8 cellular contexts compared by ENCODE assay signal in the genomic region with DNA sequence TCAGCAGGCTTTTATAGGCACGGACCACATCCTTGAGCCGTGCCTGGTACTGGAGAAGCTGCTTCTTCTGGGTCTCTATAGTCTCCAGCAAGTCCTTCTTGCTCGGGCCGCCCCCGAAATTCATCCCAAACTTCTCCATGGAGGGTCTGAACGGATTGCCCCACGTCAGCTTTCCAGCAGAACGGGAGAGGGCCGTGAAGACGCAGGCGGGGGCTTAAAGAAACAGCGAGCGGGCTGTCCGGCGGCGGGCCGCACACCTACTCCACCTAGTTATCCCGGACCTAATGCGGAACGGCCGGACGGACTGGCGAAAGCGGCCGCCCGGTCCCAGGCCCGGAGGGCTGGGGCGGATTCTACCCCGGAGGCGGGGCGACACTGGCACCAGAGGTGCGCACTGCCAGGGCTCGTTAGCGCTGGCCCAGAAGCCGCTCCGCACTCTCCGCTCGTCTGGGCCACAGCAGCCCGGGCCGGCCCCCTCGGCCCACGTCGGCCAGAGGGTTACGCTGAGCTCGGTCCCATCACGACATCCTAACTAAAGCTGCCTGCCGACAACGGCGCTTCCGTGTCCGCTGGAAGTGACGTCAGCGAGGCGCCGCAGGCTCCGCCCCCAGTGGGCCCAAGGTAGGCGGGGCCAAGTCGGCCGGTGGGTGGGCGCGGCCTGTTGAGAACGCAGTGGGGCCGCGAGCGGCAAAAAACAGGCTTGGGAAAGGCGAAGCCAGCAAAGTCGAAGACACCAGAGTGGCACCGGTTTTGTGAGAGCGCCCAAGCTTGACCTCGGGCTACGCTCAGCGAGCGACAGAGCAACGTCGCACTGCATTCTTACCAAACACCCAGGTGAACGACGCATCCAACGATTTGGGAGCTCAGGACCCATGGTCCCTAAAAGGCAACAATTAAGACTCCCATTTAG. TPM values are rescaled to one million over a fixed set of nuclear protein-coding genes. Genes with fewer than 3 reads are reported as not detected.
DNase-seq lines count a peak whose midpoint lies in the region; ATAC-seq, FAIRE-seq and TF ChIP-seq lines count a peak whose summit lies in the region.

A gene with protein sequence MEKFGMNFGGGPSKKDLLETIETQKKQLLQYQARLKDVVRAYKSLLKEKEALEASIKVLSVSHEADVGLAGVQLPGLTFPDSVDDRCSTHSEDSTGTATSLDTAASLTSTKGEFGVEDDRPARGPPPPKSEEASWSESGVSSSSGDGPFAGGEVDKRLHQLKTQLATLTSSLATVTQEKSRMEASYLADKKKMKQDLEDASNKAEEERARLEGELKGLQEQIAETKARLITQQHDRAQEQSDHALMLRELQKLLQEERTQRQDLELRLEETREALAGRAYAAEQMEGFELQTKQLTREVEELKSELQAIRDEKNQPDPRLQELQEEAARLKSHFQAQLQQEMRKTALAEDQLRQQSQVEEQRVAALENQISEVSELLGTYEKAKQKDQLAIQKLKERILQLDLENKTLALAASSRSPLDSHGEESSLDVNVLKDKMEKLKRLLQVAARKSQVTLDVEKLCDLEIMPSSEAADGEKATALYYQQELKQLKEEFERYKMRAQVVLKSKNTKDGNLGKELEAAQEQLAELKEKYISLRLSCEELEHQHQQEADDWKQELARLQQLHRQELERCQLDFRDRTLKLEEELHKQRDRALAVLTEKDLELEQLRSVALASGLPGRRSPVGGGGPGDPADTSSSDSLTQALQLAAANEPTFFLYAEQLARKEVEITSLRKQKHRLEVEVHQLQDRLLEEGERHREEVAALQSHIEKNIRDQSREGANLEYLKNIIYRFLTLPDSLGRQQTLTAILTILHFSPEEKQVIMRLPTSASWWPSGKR (minus strand): TSS at position 553 of the 910 bp plus-strand sequence. CDS start 414 bp downstream, at position 139.

- H3K79me2 ChIP-seq in OCI-LY1 (ENCODE audit: insufficient read depth, low read length) (peaks cover 6% of the 10 kb centered on the region; the same call in 1 of the 2 replicates), endothelial cell of umbilical vein (ENCODE audit: control insufficient read depth, insufficient read depth, low read length) (peaks cover 37% of the 10 kb centered on the region)

- no peaks in the 10 kb centered on the region for H3K9me2 ChIP-seq in OCI-LY1 (ENCODE audit: low read depth, low read length)

- intact Hi-C loops in endothelial cell of umbilical vein (cut with micrococcal nuclease), result loop anchor here (1.0 to 10.0 kb wide), 7 partner anchors 67 to 884 kb away; a partner anchor contains a TSS

- H3K9ac ChIP-seq in OCI-LY1 (ENCODE audit: low read length) (peak within 1 kb of the TSS; percentile 87), endothelial cell of umbilical vein (replicated peaks; ENCODE audit: extremely low read depth, insufficient read depth, low read length) (peak within 1 kb of the TSS; percentile 89)

- H3K9me3 ChIP-seq in OCI-LY1 (ENCODE audit: low read length) (no peaks in the 10 kb centered on the region), endothelial cell of umbilical vein (replicated peaks; ENCODE audit: control insufficient read depth, insufficient read depth, low read length) (no peaks in the 10 kb centered on the region), mononuclear cell (ENCODE audit: low read depth, low read length) (no peaks in the 10 kb centered on the region)

- H3K4me3 ChIP-seq in OCI-LY1 (ENCODE audit: low read depth, low read length, poor library complexity, severe bottlenecking), result peak within 1 kb of the TSS; percentile 88
- H3K4me3 ChIP-seq in endothelial cell of umbilical vein (replicated peaks in 1 of 3; ENCODE audit: insufficient read depth in 1 of 3, low read depth in 1 of 3, low read length in 3 of 3), result peak within 1 kb of the TSS; percentile 87 to 95 (median 94)
- peak within 1 kb of the TSS; percentile 92 for H3K4me3 ChIP-seq in mononuclear cell (ENCODE audit: low read length)

- H3K27me3 ChIP-seq in OCI-LY1 (ENCODE audit: insufficient read depth, low read length), result no peaks in the 10 kb centered on the region
- no peaks in the 10 kb centered on the region for H3K27me3 ChIP-seq in endothelial cell of umbilical vein (ENCODE audit: control insufficient read depth in 2 of 2, insufficient read depth in 2 of 2, low read length in 2 of 2)
- no peaks in the 10 kb centered on the region for H3K27me3 ChIP-seq in mononuclear cell (ENCODE audit: insufficient read depth, low read length)

- H3K27ac ChIP-seq in OCI-LY1 (ENCODE audit: low read depth, low read length, poor library complexity, severe bottlenecking) (no peak within 1 kb of the TSS), endothelial cell of umbilical vein (ENCODE audit: insufficient read depth, low read depth, low read length) (peak within 1 kb of the TSS; percentile 60)

- H3F3A ChIP-seq in OCI-LY1 (ENCODE audit: insufficient read depth, low read length), result no peaks in the 10 kb centered on the region

- peak; percentile 76 for ATAC-seq in GM21390 (IDR thresholded peaks at IDR 0.05; ENCODE audit: unreplicated experiment)

- DNase-seq in D341Med (ENCODE audit: low spot score) (peak; percentile 96), HUDEP-2 (lab: John Stamatoyannopoulos, UW; ENCODE audit: unreplicated experiment in 76 of 76) (peak in 75 of 76 experiments; percentile 5 to 91 (median 81)), activated T-cell treated with anti-CD3 and anti-CD28 coated beads for 1 hour (ENCODE audit: low read depth) (peak; percentile 95), endothelial cell of umbilical vein (ENCODE audit: low read depth, low spot score) (peak; percentile 94)
- peak; percentile 88 to 90 for DNase-seq in stimulated activated CD8-positive, alpha-beta memory T cell treated with anti-CD3 and anti-CD28 coated beads, Interleukin-4, amount 100 ng/mL, for 1 hour (ENCODE audit: low read depth in 2 of 2, low spot score in 1 of 2)

- FAIRE-seq in endothelial cell of umbilical vein (lab: Jason Lieb, UNC), result peak; percentile 91

- H3K4me1 ChIP-seq in OCI-LY1 (ENCODE audit: insufficient read depth, low read length, severe bottlenecking) (peaks cover 42% of the 10 kb centered on the region), endothelial cell of umbilical vein (ENCODE audit: control insufficient read depth, extremely low read depth, insufficient read depth, low read length) (peaks cover 37% of the 10 kb centered on the region), mononuclear cell (ENCODE audit: insufficient read depth, low read length) (peaks cover 70% of the 10 kb centered on the region)

- H3K9me1 ChIP-seq in endothelial cell of umbilical vein (replicated peaks; ENCODE audit: control insufficient read depth, extremely low read depth, insufficient read depth, low read length), result no peaks in the 10 kb centered on the region

- peak; percentile 91 for TF ChIP-seq POLR2A in endothelial cell of umbilical vein (IDR thresholded peaks at IDR 0.05; ENCODE audit: low read depth, low read length)

- peaks cover 36% of the 10 kb centered on the region for H3K36me3 ChIP-seq in OCI-LY1 (ENCODE audit: insufficient read depth, low read length)
- H3K36me3 ChIP-seq in endothelial cell of umbilical vein (ENCODE audit: control insufficient read depth in 2 of 2, extremely low read depth in 1 of 2, insufficient read depth in 2 of 2, low read length in 2 of 2), result peaks cover 0 to 11% of the 10 kb centered on the region in 2 experiments

- TF ChIP-seq CTCF in OCI-LY1 (IDR thresholded peaks at IDR 0.05; ENCODE audit: low read length), result no peak
- no peak for TF ChIP-seq CTCF in endothelial cell of umbilical vein (IDR thresholded peaks at IDR 0.05; ENCODE audit: extremely low read depth in 1 of 2, insufficient read depth in 1 of 2, low read depth in 1 of 2, low read length in 2 of 2)

- H4K20me1 ChIP-seq in OCI-LY1 (ENCODE audit: insufficient read depth, low read length) (no peaks in the 10 kb centered on the region), endothelial cell of umbilical vein (replicated peaks; ENCODE audit: control insufficient read depth, extremely low read depth, insufficient read depth, low read length) (no peaks in the 10 kb centered on the region)

- TSS peak; percentile 56 for BruUV-seq in endothelial cell of umbilical vein (replicated peaks; lab: Mats Ljungman, UMichigan)

- H3K4me2 ChIP-seq in OCI-LY1 (ENCODE audit: low read length) (peak within 1 kb of the TSS; percentile 92), endothelial cell of umbilical vein (ENCODE audit: insufficient read depth, low read length) (peak within 1 kb of the TSS; percentile 98)

- CTCF ChIA-PET in endothelial cell of umbilical vein (lab: Charles Lee), result interaction anchor here (0.6 to 1.5 kb wide), 2 partner anchors 607 to 624 kb away, joined by 4 to 5 read pairs; no protein-coding TSS in a partner anchor

- dilution Hi-C loops in endothelial cell of umbilical vein (cut with MboI; ENCODE audit: extremely low pct_ligation_motif_present, low sequenced_read_pairs), result no loop called here

- H2AFZ ChIP-seq in OCI-LY1 (ENCODE audit: low read length), result peak within 1 kb of the TSS; percentile 4; the same call in 1 of the 2 replicates
- H2AFZ ChIP-seq in endothelial cell of umbilical vein (ENCODE audit: low read depth, low read length), result peak within 1 kb of the TSS; percentile 78

- POLR2A ChIA-PET in endothelial cell of umbilical vein (lab: Charles Lee), result interaction anchor here (0.9 kb wide), 1 partner anchor 82 kb away, joined by 3 read pairs; no protein-coding TSS in a partner anchor

TF ChIP-seq in endothelial cell of umbilical vein, 7 proteins besides CTCF, POLR2A, EP300 and RAD21 (continues in another document):
- TF ChIP-seq MYC (IDR thresholded peaks at IDR 0.05; ENCODE audit: low read depth, low read length), result no peak
- TF ChIP-seq GATA2 (IDR thresholded peaks at IDR 0.05; ENCODE audit: insufficient read depth, insufficient read length, low read depth, low read length), result no peak
- peak; percentile 25 for TF ChIP-seq JUN (IDR thresholded peaks at IDR 0.05; ENCODE audit: borderline replicate concordance, insufficient read depth, insufficient read length, low read depth)
- TF ChIP-seq FOS (IDR thresholded peaks at IDR 0.05; ENCODE audit: borderline replicate concordance, insufficient read depth, low read length), result no peak
- no peak for TF ChIP-seq EZH2 (IDR thresholded peaks at IDR 0.05; ENCODE audit: borderline replicate concordance, low read depth, low read length, severe bottlenecking)
- TF ChIP-seq POLR2AphosphoS5 (IDR thresholded peaks at IDR 0.05; ENCODE audit: insufficient read depth, low read depth, low read length), result peak; percentile 88

RNA-seq across cellular contexts. Expression of the gene that starts here (rescaled TPM):
- total RNA-seq in endothelial cell of umbilical vein, result 14.5 and 15.5 TPM in 2 replicates
- polyA plus RNA-seq in endothelial cell of umbilical vein, result 4.0 and 4.6 TPM in 2 replicates
- 6.8 and 7.1 TPM in 2 replicates for polyA plus RNA-seq in endothelial cell of umbilical vein (2011; cell fraction: cytosol; rRNA removed)
- 6.3 and 7.1 TPM in 2 replicates for polyA plus RNA-seq in endothelial cell of umbilical vein (2011; cell fraction: nucleus; rRNA removed)
- polyA plus RNA-seq in endothelial cell of umbilical vein (2012), result 10.7 and 12.9 TPM in 2 replicates
- 13.0 and 13.8 TPM in 2 replicates for polyA minus RNA-seq in endothelial cell of umbilical vein
- polyA minus RNA-seq in endothelial cell of umbilical vein (2011; cell fraction: cytosol; rRNA and poly(A)+ RNA removed), result 7.2 TPM
- 8.4 and 8.5 TPM in 2 replicates for polyA minus RNA-seq in endothelial cell of umbilical vein (2011; cell fraction: nucleus; rRNA and poly(A)+ RNA removed)
- total RNA-seq in mononuclear cell, result 26.8 TPM
